Comparison of ENCODE assay signal across 12 cellular contexts in the genomic region with DNA sequence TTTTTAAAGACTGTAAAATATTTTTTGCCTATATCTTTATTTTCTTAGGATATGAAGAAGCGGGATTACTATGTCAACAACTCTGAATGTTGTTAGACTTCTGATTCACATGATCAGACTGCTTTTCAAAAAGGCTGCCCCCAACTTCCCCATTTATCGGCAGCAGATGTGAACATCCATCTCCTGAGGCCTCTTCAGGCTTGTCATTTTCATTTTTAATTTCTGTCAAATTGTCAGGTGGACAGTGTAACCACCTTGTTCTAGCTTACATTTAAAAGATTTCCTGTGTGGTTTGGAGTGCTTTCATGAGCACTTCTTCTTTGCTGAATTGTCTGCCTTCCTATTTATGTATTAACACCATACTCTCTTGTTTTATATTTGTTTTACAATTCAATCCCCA.
DNase-seq lines count a peak whose midpoint lies in the region; ATAC-seq, FAIRE-seq and TF ChIP-seq lines count a peak whose summit lies in the region.
"Had no signal": no experiment of that assay in that cellular context is flagged by ENCODE, and none has a peak within 500 bp of the region (broad histone marks: within the 10 kb centered on the region; RNA-seq: fewer than 3 reads in every experiment).

No MANE protein-coding gene starts in this region.

- CTCF ChIA-PET in PC-9 (lab: Charles Lee) = no interaction called here

- ATAC-seq in GM18508 (IDR thresholded peaks at IDR 0.05; ENCODE audit: insufficient read depth, unreplicated experiment) (peak; percentile 57), GM21529 (IDR thresholded peaks at IDR 0.05; ENCODE audit: unreplicated experiment) (peak; percentile 67), HG03521 (IDR thresholded peaks at IDR 0.05; ENCODE audit: unreplicated experiment) (peak; percentile 69)
- ATAC-seq in central memory CD8-positive, alpha-beta T cell (replicated peaks; ENCODE audit: extremely low read depth, poor library complexity, severe bottlenecking) = peak; percentile 73
- no peak for ATAC-seq in activated naive CD4-positive, alpha-beta T cell treated with anti-CD3 and anti-CD28 coated beads, Interleukin-2, amount 50 U/mL, for 72 hours
- ATAC-seq: right cardiac atrium had no signal

- peaks cover 22% of the 10 kb centered on the region for H3K4me1 Mint-ChIP-seq in central memory CD8-positive, alpha-beta T cell

- no peaks in the 10 kb centered on the region for H3K27me3 ChIP-seq in PC-9 (ENCODE audit: insufficient read depth, low read depth)
- H3K27me3 ChIP-seq: suprapubic skin had no signal

- peaks cover 7% of the 10 kb centered on the region; the same call in 1 of the 2 replicates for H3F3A ChIP-seq in PC-9 (ENCODE audit: insufficient read depth, low read depth)

- H3K4me1 ChIP-seq in PC-9 (replicated peaks; ENCODE audit: insufficient read depth) = no peaks in the 10 kb centered on the region

- no peaks in the 10 kb centered on the region for H3K9me3 Mint-ChIP-seq in central memory CD8-positive, alpha-beta T cell
- no peaks in the 10 kb centered on the region for H3K9me3 Mint-ChIP-seq in activated naive CD4-positive, alpha-beta T cell treated with anti-CD3 and anti-CD28 coated beads, Interleukin-2, amount 50 U/mL, for 72 hours

- H3K27ac Mint-ChIP-seq in central memory CD8-positive, alpha-beta T cell (ENCODE audit: low read depth) = peak overlapping the region; percentile 54
- H3K27ac Mint-ChIP-seq in activated naive CD4-positive, alpha-beta T cell treated with anti-CD3 and anti-CD28 coated beads, Interleukin-2, amount 50 U/mL, for 72 hours = no peak overlapping the region

- peak overlapping the region; percentile 16 for H3K4me3 Mint-ChIP-seq in central memory CD8-positive, alpha-beta T cell

- no peak overlapping the region for H3K4me2 ChIP-seq in PC-9

- H3K9me3 ChIP-seq in PC-9 (ENCODE audit: insufficient read depth, low read depth) = no peaks in the 10 kb centered on the region
- H3K9me3 ChIP-seq: suprapubic skin had no signal

- peaks cover 8% of the 10 kb centered on the region for H3K36me3 ChIP-seq in PC-9 (ENCODE audit: low read depth)

- FAIRE-seq in RCC 7860 (lab: Jason Lieb, UNC) = no peak

- H4K20me1 ChIP-seq in PC-9 (ENCODE audit: insufficient read depth) = no peaks in the 10 kb centered on the region

- POLR2A ChIA-PET in PC-9 (lab: Charles Lee; ENCODE audit: unreplicated experiment) = no interaction called here

- H3K4me3 ChIP-seq in PC-9 = no peak overlapping the region
- H3K4me3 ChIP-seq: suprapubic skin had no signal

- intact Hi-C loops in PC-9 (cut with micrococcal nuclease; ENCODE audit: unreplicated experiment) = no loop called here

- no peak overlapping the region for H3K27ac ChIP-seq in PC-9
- H3K27ac ChIP-seq: suprapubic skin had no signal

- TF ChIP-seq CTCF in PC-9 (conservative IDR thresholded peaks at IDR 0.05) = no peak

- no peaks in the 10 kb centered on the region for H3K79me2 ChIP-seq in PC-9 (ENCODE audit: low read depth)

- H3K36me3 Mint-ChIP-seq in central memory CD8-positive, alpha-beta T cell (ENCODE audit: insufficient read depth) = peaks cover 19% of the 10 kb centered on the region
- peaks cover 17 to 18% of the 10 kb centered on the region in 2 donors for H3K36me3 Mint-ChIP-seq in activated naive CD4-positive, alpha-beta T cell treated with anti-CD3 and anti-CD28 coated beads, Interleukin-2, amount 50 U/mL, for 72 hours

- no peaks in the 10 kb centered on the region for H3K27me3 Mint-ChIP-seq in central memory CD8-positive, alpha-beta T cell

- BruUV-seq in PC-9 (replicated peaks; lab: Mats Ljungman, UMichigan) = no TSS peak

- no peak overlapping the region for H2AFZ ChIP-seq in PC-9

- no peak for DNase-seq in central memory CD8-positive, alpha-beta T cell (ENCODE audit: low spot score in 2 of 2)
- DNase-seq in RCC 7860 (ENCODE audit: low spot score) = no peak
- DNase-seq in PC-9 = no peak
- no peak for DNase-seq in activated naive CD4-positive, alpha-beta T cell treated with anti-CD3 and anti-CD28 coated beads, Interleukin-2, amount 50 U/mL, for 72 hours (ENCODE audit: low spot score in 2 of 2)
- DNase-seq in NCI-H2029 treated with DMSO at 0.1 percent for 48 hours (lab: John Stamatoyannopoulos, UW) = no peak
- DNase-seq: activated naive CD4-positive, alpha-beta T cell; NCI-H748 treated with DMSO at 0.1 percent for 48 hours; right cardiac atrium had no signal

- H3K9me2 ChIP-seq in PC-9 (ENCODE audit: insufficient read depth) = no peaks in the 10 kb centered on the region

Comparison
In these comparisons a context has a peak if more than half of its experiments do, and no peak if none do; other contexts are left out.
1. ATAC-seq: peak in GM18508 (single experiment), GM21529 (single experiment), HG03521 (single experiment) and central memory CD8-positive, alpha-beta T cell (single experiment); none in activated naive CD4-positive, alpha-beta T cell treated with anti-CD3 and anti-CD28 coated beads, Interleukin-2, amount 50 U/mL, for 72 hours (0 of 2).